8 cellular contexts compared by ENCODE assay signal in genomic region chr6:26537846-26538571, GRCh38. TPM values are rescaled to one million over a fixed set of nuclear protein-coding genes. Genes with fewer than 3 reads are reported as not detected.
DNase-seq lines count a peak whose midpoint lies in the region; ATAC-seq and TF ChIP-seq lines count a peak whose summit lies in the region.

Gene HMGN4 (plus strand): TSS chr6:26538366. CDS start chr6:26545207, 6,841 bp downstream.

- no peaks in the 10 kb centered on the region for H3K9me3 ChIP-seq in CD8-positive, alpha-beta T cell (ENCODE audit: low read length)

- peak; percentile 65 to 89 (median 78) for DNase-seq in CD8-positive, alpha-beta T cell
- DNase-seq in HS-27A (ENCODE audit: low read depth) (peak; percentile 96), memory B cell (ENCODE audit: low spot score in 2 of 2) (peak; percentile 85 to 92)
- peak; percentile 72 for DNase-seq in NK-92 treated with Interleukin-12 subunit alpha and Interleukin-12 subunit beta, amount 100 ng/mL, for 24 hours (lab: John Stamatoyannopoulos, UW)
- DNase-seq in activated CD8-positive, alpha-beta memory T cell treated with anti-CD3 and anti-CD28 coated beads for 1 hour (ENCODE audit: extremely low read depth in 1 of 2, low read depth in 1 of 2) = peak; percentile 49 to 63
- peak; percentile 77 for DNase-seq in effector CD8-positive, alpha-beta T cell (lab: John Stamatoyannopoulos, UW)
- peak; percentile 60 for DNase-seq in stimulated activated CD8-positive, alpha-beta memory T cell treated with anti-CD3 and anti-CD28 coated beads, Interleukin-12 subunit alpha, Interleukin-12 subunit beta, amount 100 ng/mL, for 24 hours (ENCODE audit: extremely low read depth)

- peak within 1 kb of the TSS; percentile 66 for H3K4me3 ChIP-seq in CD8-positive, alpha-beta T cell (ENCODE audit: low read depth, low read length)

- H3K27ac ChIP-seq in CD8-positive, alpha-beta T cell (ENCODE audit: low read depth, low read length) = peak within 1 kb of the TSS; percentile 88

- CTCF ChIA-PET in CD8-positive, alpha-beta T cell (lab: Charles Lee) = interaction anchor here (1.0 to 2.7 kb wide), 11 partner anchors 9 to 252 kb away, joined by 3 to 13 read pairs (median 4); a partner anchor contains a TSS

- peaks cover 45% of the 10 kb centered on the region for H3K36me3 Mint-ChIP-seq in CD8-positive, alpha-beta T cell
- peaks cover 5% of the 10 kb centered on the region for H3K36me3 Mint-ChIP-seq in memory B cell

- H3K4me3 Mint-ChIP-seq in CD8-positive, alpha-beta T cell = peak within 1 kb of the TSS; percentile 89
- H3K4me3 Mint-ChIP-seq in memory B cell = peak within 1 kb of the TSS; percentile 94

- intact Hi-C loops in CD8-positive, alpha-beta T cell (cut with DNase I, micrococcal nuclease) = loop anchor here (1.0 to 10.0 kb wide), 13 partner anchors 15 to 1613 kb away; partner anchors contain the start of genes BTN2A1 (in 1 of the 2) and BTN3A3 (in 1 of the 2)

- H3K36me3 ChIP-seq in CD8-positive, alpha-beta T cell (ENCODE audit: insufficient read depth, low read length) = no peaks in the 10 kb centered on the region

- TF ChIP-seq CTCF in CD8-positive, alpha-beta T cell (IDR thresholded peaks at IDR 0.05) = no peak

- H3K4me1 Mint-ChIP-seq in CD8-positive, alpha-beta T cell (ENCODE audit: low read depth) = peaks cover 58% of the 10 kb centered on the region
- H3K4me1 Mint-ChIP-seq in memory B cell = peaks cover 30% of the 10 kb centered on the region

- H3K27me3 ChIP-seq in CD8-positive, alpha-beta T cell (ENCODE audit: insufficient read depth, low read length) = no peaks in the 10 kb centered on the region

- H3K27ac Mint-ChIP-seq in CD8-positive, alpha-beta T cell = peak within 1 kb of the TSS; percentile 92
- H3K27ac Mint-ChIP-seq in memory B cell = peak within 1 kb of the TSS; percentile 99

- POLR2A ChIA-PET in CD8-positive, alpha-beta T cell (lab: Charles Lee) = interaction anchor here (0.6 to 4.7 kb wide), 43 partner anchors 10 to 1299 kb away, joined by 3 to 54 read pairs (median 5); partner anchors contain the start of gene BTN2A2

- ATAC-seq in CD8-positive, alpha-beta T cell = peak; percentile 69
- ATAC-seq in GM19468 (IDR thresholded peaks at IDR 0.05; ENCODE audit: extremely low read depth, unreplicated experiment) = peak; percentile 25
- peak; percentile 66 for ATAC-seq in memory B cell (ENCODE audit: low read depth)

- no peaks in the 10 kb centered on the region for H3K27me3 Mint-ChIP-seq in CD8-positive, alpha-beta T cell (ENCODE audit: low read depth)
- H3K27me3 Mint-ChIP-seq in memory B cell = no peaks in the 10 kb centered on the region

- peaks cover 32% of the 10 kb centered on the region for H3K4me1 ChIP-seq in CD8-positive, alpha-beta T cell (ENCODE audit: insufficient read depth, low read length)

- no peaks in the 10 kb centered on the region for H3K9me3 Mint-ChIP-seq in CD8-positive, alpha-beta T cell
- no peaks in the 10 kb centered on the region for H3K9me3 Mint-ChIP-seq in memory B cell

RNA-seq across cellular contexts. Expression of gene HMGN4, which starts in this region (rescaled TPM):
- 10 to 100 TPM; 24.8 to 33.7 TPM for total RNA-seq in CD8-positive, alpha-beta T cell

Comparison
In these comparisons a context has a peak if more than half of its experiments do, and no peak if none do; other contexts are left out.
1. Peak in every context shown above with its lines: DNase-seq, ATAC-seq, H3K4me3 ChIP-seq and H3K27ac ChIP-seq.